In the genomic region with DNA sequence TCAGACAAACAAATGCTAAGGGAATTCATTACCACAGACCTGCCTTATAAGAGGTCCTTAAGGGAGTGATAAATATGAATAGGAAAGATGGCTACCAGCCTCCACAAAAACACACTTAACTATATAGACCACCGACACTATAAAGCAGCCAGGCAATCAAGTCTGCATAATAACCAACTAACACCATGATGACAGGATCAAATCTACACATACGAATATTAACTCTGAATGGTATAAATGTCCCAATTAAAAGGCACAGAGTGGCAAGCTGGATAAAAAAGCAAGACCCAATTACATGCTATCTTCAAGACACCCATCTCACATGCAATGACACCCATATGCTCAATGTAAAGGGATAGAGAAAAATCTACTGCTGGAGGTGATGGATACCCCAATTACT, we compare ENCODE assay signal across 32 cellular contexts.
"Had no signal": no experiment of that assay in that cellular context is flagged by ENCODE, and none has a peak within 500 bp of the region (broad histone marks: within the 10 kb centered on the region; RNA-seq: fewer than 3 reads in every experiment).

No MANE protein-coding gene starts in this region.

- H3K4me3 ChIP-seq: adrenal gland, ascending aorta, body of pancreas, breast epithelium, cardiac muscle cell had no signal

- FAIRE-seq: astrocyte, bronchial epithelial cell had no signal

- H3K36me3 ChIP-seq: adrenal gland, brain microvascular endothelial cell, breast epithelium, cardiac muscle cell had no signal

- H3K27me3 ChIP-seq: adrenal gland, ascending aorta, body of pancreas, brain microvascular endothelial cell, breast epithelium, cardiac muscle cell had no signal

- DNase-seq: activated effector memory CD4-positive, alpha-beta T cell treated with anti-CD3 and anti-CD28 coated beads, Interleukin-2, amount 50 U/mL, for 16 hours; activated effector memory CD4-positive, alpha-beta T cell treated with Interleukin-2 at 50 U/mL for 16 hours; activated gamma-delta T cell; activated gamma-delta T cell treated with Interleukin-2 at 50 U/mL for 16 hours; activated naive CD4-positive, alpha-beta T cell; activated naive CD4-positive, alpha-beta T cell treated with anti-CD3 and anti-CD28 coated beads for 36 hours; activated naive CD4-positive, alpha-beta T cell treated with anti-CD3 and anti-CD28 coated beads, Interleukin-2, amount 10 ng/mL, durations not matched to agents 7 days and 5 days; activated naive CD4-positive, alpha-beta T cell treated with anti-CD3 and anti-CD28 coated beads, Interleukin-2, amount 50 U/mL, for 16 hours; activated naive CD4-positive, alpha-beta T cell treated with Interleukin-2 at 50 U/mL for 16 hours; activated naive CD8-positive, alpha-beta T cell treated with anti-CD3 and anti-CD28 coated beads for 36 hours; activated naive CD8-positive, alpha-beta T cell treated with anti-CD3 and anti-CD28 coated beads, Interleukin-2, amount 10 ng/mL, durations not matched to agents 7 days and 5 days; activated naive CD8-positive, alpha-beta T cell treated with anti-CD3 and anti-CD28 coated beads, Interleukin-2, amount 50 U/mL, for 24 hours; activated T-cell treated with anti-CD3 and anti-CD28 coated beads, Interleukin-2, amount 50 U/mL, for 1 hour; activated T-cell treated with anti-CD3 and anti-CD28 coated beads, Interleukin-2, amount 50 U/mL, for 24 hours; activated T-cell treated with anti-CD3 and anti-CD28 coated beads, Interleukin-2, amount 50 U/mL, for 4 hours; activated T-cell treated with anti-CD3 and anti-CD28 coated beads, Interleukin-2, amount 50 U/mL, for 48 hours; activated T-cell treated with anti-CD3 and anti-CD28 coated beads, Interleukin-2, amount 50 U/mL, for 72 hours; adrenal gland; amniotic stem cell; amygdala; anterior cingulate cortex; aorta; body of pancreas; brain microvascular endothelial cell; caudate nucleus; central memory CD4-positive, alpha-beta T cell; cerebellar nuclear complex had no signal

- H3K9me3 ChIP-seq: adrenal gland, body of pancreas, breast epithelium had no signal

- H3K27ac ChIP-seq: adrenal gland, ascending aorta, body of pancreas, brain microvascular endothelial cell, breast epithelium, cardiac muscle cell had no signal

- H3K4me1 ChIP-seq: adrenal gland, ascending aorta, body of pancreas, breast epithelium had no signal
